7 cellular contexts compared by ENCODE assay signal in the genomic region with DNA sequence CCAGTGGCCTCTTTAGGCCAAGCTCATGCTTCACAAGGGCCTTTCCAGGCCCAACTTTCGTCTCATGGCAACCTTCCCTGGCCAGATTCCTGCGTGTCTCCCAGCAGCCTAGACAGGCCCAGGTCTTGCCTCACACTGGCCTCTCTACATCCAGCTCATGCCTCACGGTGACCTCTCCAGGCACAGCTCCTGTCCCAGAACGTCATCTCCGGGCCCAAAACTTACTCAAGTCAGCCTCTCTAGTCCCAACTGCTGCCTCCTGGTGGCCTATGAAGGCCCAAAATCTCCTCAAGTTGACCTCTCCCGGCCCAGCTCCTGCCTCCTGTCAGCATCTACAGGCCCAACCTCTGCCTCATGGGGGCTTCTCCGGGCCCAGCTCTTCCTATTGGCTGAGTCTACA. TPM values are rescaled to one million over a fixed set of nuclear protein-coding genes. Genes with fewer than 3 reads are reported as not detected.
A peak's percentile ranks its signal among the peaks of the same experiment; 100 is the strongest.
DNase-seq lines count a peak whose midpoint lies in the region; ATAC-seq and TF ChIP-seq lines count a peak whose summit lies in the region.
"Not testable (repeated sequence)": the region's sequence is repeated elsewhere in the genome, so short reads cannot be mapped to it uniquely, and the experiment has no call there.

No MANE protein-coding gene starts in this region.

- not testable (repeated sequence) for DNase-seq in activated T-cell treated with anti-CD3 and anti-CD28 coated beads, Interleukin-2, amount 50 U/mL, for 72 hours; central memory CD8-positive, alpha-beta T cell (ENCODE audit: low spot score in 2 of 2); left ventricle myocardium inferior
- peak in 2 of 3 donors; percentile 56 to 73 for DNase-seq in right lobe of liver

- TF ChIP-seq CTCF in left ventricle myocardium inferior (IDR thresholded peaks at IDR 0.05; ENCODE audit: borderline replicate concordance): peak; percentile 11
- TF ChIP-seq CTCF in right lobe of liver (IDR thresholded peaks at IDR 0.05): peak in 1 of 4 donors; percentile 14

- not testable (repeated sequence) for H3K4me3 Mint-ChIP-seq in T-helper 1 cell treated with Interleukin-12 subunit alpha and Interleukin-12 subunit beta and Interleukin-4 antibody, amounts not matched to agents 30 μg/mL and 1 μg/mL, for 36 hours; activated T-cell treated with anti-CD3 and anti-CD28 coated beads, Interleukin-2, amount 50 U/mL, for 72 hours; activated naive CD4-positive, alpha-beta T cell treated with anti-CD3 and anti-CD28 coated beads, Interleukin-2, amount 50 U/mL, for 24 hours; central memory CD8-positive, alpha-beta T cell; stimulated activated memory B cell treated with anti-CD40 and anti-IgM and Interleukin-4, amounts not matched to agents 10 μg/mL and 1 μg/mL and 100 μg/mL, for 72 hours

- WGBS in right lobe of liver (ENCODE audit: insufficient coverage, low coverage, low lambda C conversion rate, missing lambda C conversion rate): 33% methylated on average over 1 of the region's 7 CpGs

- H3K27ac Mint-ChIP-seq in T-helper 1 cell treated with Interleukin-12 subunit alpha and Interleukin-12 subunit beta and Interleukin-4 antibody, amounts not matched to agents 30 μg/mL and 1 μg/mL, for 36 hours: peak overlapping the region; percentile 19
- peak overlapping the region; percentile 86 for H3K27ac Mint-ChIP-seq in activated T-cell treated with anti-CD3 and anti-CD28 coated beads, Interleukin-2, amount 50 U/mL, for 72 hours
- H3K27ac Mint-ChIP-seq in activated naive CD4-positive, alpha-beta T cell treated with anti-CD3 and anti-CD28 coated beads, Interleukin-2, amount 50 U/mL, for 24 hours: peak overlapping the region; percentile 41
- peak overlapping the region; percentile 72 for H3K27ac Mint-ChIP-seq in central memory CD8-positive, alpha-beta T cell (ENCODE audit: low read depth)
- H3K27ac Mint-ChIP-seq in stimulated activated memory B cell treated with anti-CD40 and anti-IgM and Interleukin-4, amounts not matched to agents 10 μg/mL and 1 μg/mL and 100 μg/mL, for 72 hours: peak overlapping the region; percentile 21

- TF ChIP-seq POLR2A in right lobe of liver (IDR thresholded peaks at IDR 0.05): not testable (repeated sequence)

- intact Hi-C loops in left ventricle myocardium inferior (cut with micrococcal nuclease); right lobe of liver (cut with DNase I): not testable (repeated sequence)

- not testable (repeated sequence) for H3K4me1 ChIP-seq in left ventricle myocardium inferior, right lobe of liver

- H3K36me3 ChIP-seq in left ventricle myocardium inferior: peaks cover 34% of the 10 kb centered on the region
- not testable (repeated sequence) for H3K36me3 ChIP-seq in right lobe of liver

- not testable (repeated sequence) for H3K4me3 ChIP-seq in left ventricle myocardium inferior, right lobe of liver

- peaks cover 15% of the 10 kb centered on the region for H3K36me3 Mint-ChIP-seq in T-helper 1 cell treated with Interleukin-12 subunit alpha and Interleukin-12 subunit beta and Interleukin-4 antibody, amounts not matched to agents 30 μg/mL and 1 μg/mL, for 36 hours (ENCODE audit: low read depth)
- H3K36me3 Mint-ChIP-seq in activated T-cell treated with anti-CD3 and anti-CD28 coated beads, Interleukin-2, amount 50 U/mL, for 72 hours (ENCODE audit: insufficient read depth in 2 of 2): peaks cover 9 to 14% of the 10 kb centered on the region in 2 donors
- not testable (repeated sequence) for H3K36me3 Mint-ChIP-seq in activated naive CD4-positive, alpha-beta T cell treated with anti-CD3 and anti-CD28 coated beads, Interleukin-2, amount 50 U/mL, for 24 hours
- H3K36me3 Mint-ChIP-seq in central memory CD8-positive, alpha-beta T cell (ENCODE audit: insufficient read depth): peaks cover 19% of the 10 kb centered on the region
- peaks cover 48% of the 10 kb centered on the region for H3K36me3 Mint-ChIP-seq in stimulated activated memory B cell treated with anti-CD40 and anti-IgM and Interleukin-4, amounts not matched to agents 10 μg/mL and 1 μg/mL and 100 μg/mL, for 72 hours

- not testable (repeated sequence) for H3K9me3 Mint-ChIP-seq in T-helper 1 cell treated with Interleukin-12 subunit alpha and Interleukin-12 subunit beta and Interleukin-4 antibody, amounts not matched to agents 30 μg/mL and 1 μg/mL, for 36 hours; activated T-cell treated with anti-CD3 and anti-CD28 coated beads, Interleukin-2, amount 50 U/mL, for 72 hours; activated naive CD4-positive, alpha-beta T cell treated with anti-CD3 and anti-CD28 coated beads, Interleukin-2, amount 50 U/mL, for 24 hours; central memory CD8-positive, alpha-beta T cell; stimulated activated memory B cell treated with anti-CD40 and anti-IgM and Interleukin-4, amounts not matched to agents 10 μg/mL and 1 μg/mL and 100 μg/mL, for 72 hours

- H3K27me3 Mint-ChIP-seq in T-helper 1 cell treated with Interleukin-12 subunit alpha and Interleukin-12 subunit beta and Interleukin-4 antibody, amounts not matched to agents 30 μg/mL and 1 μg/mL, for 36 hours (ENCODE audit: low read depth); activated T-cell treated with anti-CD3 and anti-CD28 coated beads, Interleukin-2, amount 50 U/mL, for 72 hours (ENCODE audit: low read depth); activated naive CD4-positive, alpha-beta T cell treated with anti-CD3 and anti-CD28 coated beads, Interleukin-2, amount 50 U/mL, for 24 hours; central memory CD8-positive, alpha-beta T cell; stimulated activated memory B cell treated with anti-CD40 and anti-IgM and Interleukin-4, amounts not matched to agents 10 μg/mL and 1 μg/mL and 100 μg/mL, for 72 hours: not testable (repeated sequence)

- ATAC-seq in activated T-cell treated with anti-CD3 and anti-CD28 coated beads, Interleukin-2, amount 50 U/mL, for 72 hours (replicated peaks in 1 of 2); central memory CD8-positive, alpha-beta T cell (replicated peaks; ENCODE audit: extremely low read depth, poor library complexity, severe bottlenecking); right lobe of liver; stimulated activated memory B cell treated with anti-CD40 and anti-IgM and Interleukin-4, amounts not matched to agents 10 μg/mL and 1 μg/mL and 100 μg/mL, for 72 hours: not testable (repeated sequence)

- H3K4me1 Mint-ChIP-seq in T-helper 1 cell treated with Interleukin-12 subunit alpha and Interleukin-12 subunit beta and Interleukin-4 antibody, amounts not matched to agents 30 μg/mL and 1 μg/mL, for 36 hours (ENCODE audit: low read depth); activated T-cell treated with anti-CD3 and anti-CD28 coated beads, Interleukin-2, amount 50 U/mL, for 72 hours (ENCODE audit: low read depth); activated naive CD4-positive, alpha-beta T cell treated with anti-CD3 and anti-CD28 coated beads, Interleukin-2, amount 50 U/mL, for 24 hours; central memory CD8-positive, alpha-beta T cell; stimulated activated memory B cell treated with anti-CD40 and anti-IgM and Interleukin-4, amounts not matched to agents 10 μg/mL and 1 μg/mL and 100 μg/mL, for 72 hours: not testable (repeated sequence)

- not testable (repeated sequence) for H3K27me3 ChIP-seq in left ventricle myocardium inferior (ENCODE audit: low read depth); right lobe of liver

- not testable (repeated sequence) for H3K9me3 ChIP-seq in left ventricle myocardium inferior (replicated peaks); right lobe of liver

- H3K27ac ChIP-seq in left ventricle myocardium inferior (replicated peaks) (peak overlapping the region; percentile 33), right lobe of liver (peak overlapping the region in 1 of 3 donors; percentile 67)

RNA-seq across cellular contexts. Expression of gene METTL14, which starts 54.3 kb away (rescaled TPM):
- total RNA-seq in activated T-cell treated with anti-CD3 and anti-CD28 coated beads, Interleukin-2, amount 50 U/mL, for 72 hours: 10 to 100 TPM; 50.0 to 55.7 TPM
- total RNA-seq in left ventricle myocardium inferior (28.1 TPM), right lobe of liver (10 to 100 TPM; 19.5 to 33.0 (median 25.9) TPM)

Comparison
In these comparisons a context has a peak if more than half of its experiments do, and no peak if none do; other contexts are left out.
1. H3K27ac Mint-ChIP-seq: peak in every context shown above with its lines; median percentile 86 in activated T-cell treated with anti-CD3 and anti-CD28 coated beads, Interleukin-2, amount 50 U/mL, for 72 hours; 72 in central memory CD8-positive, alpha-beta T cell; 41 in activated naive CD4-positive, alpha-beta T cell treated with anti-CD3 and anti-CD28 coated beads, Interleukin-2, amount 50 U/mL, for 24 hours; 21 in stimulated activated memory B cell treated with anti-CD40 and anti-IgM and Interleukin-4, amounts not matched to agents 10 μg/mL and 1 μg/mL and 100 μg/mL, for 72 hours; 19 in T-helper 1 cell treated with Interleukin-12 subunit alpha and Interleukin-12 subunit beta and Interleukin-4 antibody, amounts not matched to agents 30 μg/mL and 1 μg/mL, for 36 hours.